Comparison of ENCODE assay signal across 14 cellular contexts in genomic region chr1:66207484-66207883, GRCh38.
A peak's percentile ranks its signal among the peaks of the same experiment; 100 is the strongest.
DNase-seq lines count a peak whose midpoint lies in the region; ATAC-seq, FAIRE-seq and TF ChIP-seq lines count a peak whose summit lies in the region.
"Had no signal": no experiment of that assay in that cellular context is flagged by ENCODE, and none has a peak within 500 bp of the region (broad histone marks: within the 10 kb centered on the region; RNA-seq: fewer than 3 reads in every experiment).

No MANE protein-coding gene starts in this region.

- TF ChIP-seq EP300 in HepG2 (IDR thresholded peaks at IDR 0.05; ENCODE audit: low read depth in 2 of 2, low read length in 2 of 2) = no peak
- no peak for TF ChIP-seq EP300 in HepG2 (CRISPR knock-in tag; IDR thresholded peaks at IDR 0.05; ENCODE audit: borderline replicate concordance)

- H3K4me3 ChIP-seq in liver (ENCODE audit: low read depth in 1 of 3, low read length in 3 of 3) = no peak overlapping the region
- no peak overlapping the region for H3K4me3 ChIP-seq in HepG2 (replicated peaks in 1 of 3; ENCODE audit: insufficient read depth in 1 of 3, low read depth in 2 of 3, low read length in 3 of 3)
- no peak overlapping the region for H3K4me3 ChIP-seq in cardiac fibroblast (replicated peaks in 1 of 2; ENCODE audit: low read depth in 2 of 2, low read length in 2 of 2)
- no peak overlapping the region for H3K4me3 ChIP-seq in colonic mucosa
- H3K4me3 ChIP-seq: adrenal gland, right lobe of liver had no signal

- no peak for DNase-seq in HepG2 (ENCODE audit: low spot score)
- DNase-seq in cardiac fibroblast (ENCODE audit: low read depth in 2 of 2) = peak; percentile 45 to 60
- peak; percentile 27 for DNase-seq in hepatic stellate cell (ENCODE audit: low spot score)
- DNase-seq in KBM-7 = no peak
- DNase-seq in colonic mucosa = no peak
- no peak for DNase-seq in stimulated activated naive CD4-positive, alpha-beta T cell (lab: John Stamatoyannopoulos, UW)
- DNase-seq: adrenal gland, glutamatergic neuron, mesendoderm, NCI-H187 treated with DMSO at 0.1 percent for 48 hours, right lobe of liver, T1000 had no signal

- no peak overlapping the region for H3K27ac ChIP-seq in liver (ENCODE audit: low read depth in 1 of 2, low read length in 2 of 2)
- no peak overlapping the region for H3K27ac ChIP-seq in HepG2 (ENCODE audit: extremely low read length, insufficient read depth, low read length)
- H3K27ac ChIP-seq in colonic mucosa = no peak overlapping the region
- H3K27ac ChIP-seq: adrenal gland, right lobe of liver had no signal

- H3K27me3 ChIP-seq in liver (ENCODE audit: control insufficient read depth in 4 of 4, insufficient read depth in 4 of 4, low read length in 3 of 4) (peaks cover 0 to 4% (median 0%) of the 10 kb centered on the region in 4 donors), HepG2 (ENCODE audit: control insufficient read depth in 1 of 2, insufficient read depth in 2 of 2, low read length in 2 of 2) (no peaks in the 10 kb centered on the region), colonic mucosa (no peaks in the 10 kb centered on the region)
- H3K27me3 ChIP-seq: adrenal gland, right lobe of liver had no signal

- whole genome bisulfite sequencing in liver = 62% methylated on average over 3 of the region's 3 CpGs
- WGBS in HepG2 (ENCODE audit: low lambda C conversion rate) = 0% methylated on average over 3 of the region's 3 CpGs

- no peak for TF ChIP-seq CTCF in liver (IDR thresholded peaks at IDR 0.05; ENCODE audit: low read depth, low read length, missing input control)
- TF ChIP-seq CTCF in HepG2 (CRISPR knock-in tag; IDR thresholded peaks at IDR 0.05) = no peak
- TF ChIP-seq CTCF in cardiac fibroblast (IDR thresholded peaks at IDR 0.05; ENCODE audit: low read depth, low read length) = no peak
- no peak for TF ChIP-seq CTCF in colonic mucosa (IDR thresholded peaks at IDR 0.05)

- FAIRE-seq in HepG2 (lab: Jason Lieb, UNC) = no peak

- no peak for TF ChIP-seq RAD21 in liver (IDR thresholded peaks at IDR 0.05)
- no peak for TF ChIP-seq RAD21 in HepG2 (CRISPR knock-in tag; IDR thresholded peaks at IDR 0.05)

- H3K9ac ChIP-seq in liver (ENCODE audit: low read depth in 1 of 2, low read length in 2 of 2) (no peak overlapping the region), HepG2 (ENCODE audit: insufficient read depth, low read depth, low read length) (no peak overlapping the region), colonic mucosa (ENCODE audit: low read depth in 2 of 2, low read length in 2 of 2) (no peak overlapping the region)

- ATAC-seq in HepG2 (no peak), GM21447 (IDR thresholded peaks at IDR 0.05; ENCODE audit: unreplicated experiment) (no peak)

- no TSS peak for BruUV-seq in HepG2 (replicated peaks; lab: Mats Ljungman, UMichigan)

- H3K9me3 ChIP-seq in liver (ENCODE audit: control insufficient read depth in 4 of 4, low read length in 3 of 4) (no peaks in the 10 kb centered on the region), HepG2 (ENCODE audit: low read length) (peaks cover 6% of the 10 kb centered on the region; the same call in 1 of the 2 replicates), colonic mucosa (no peaks in the 10 kb centered on the region)
- H3K9me3 ChIP-seq: adrenal gland, right lobe of liver had no signal

- H3K4me2 ChIP-seq in HepG2 (ENCODE audit: low read depth, low read length) = no peak overlapping the region

- H3K4me1 ChIP-seq in liver (ENCODE audit: control insufficient read depth in 4 of 4, insufficient read depth in 4 of 4, low read length in 3 of 4) (no peaks in the 10 kb centered on the region), HepG2 (ENCODE audit: insufficient read depth, low read length) (no peaks in the 10 kb centered on the region), colonic mucosa (no peaks in the 10 kb centered on the region)
- H3K4me1 ChIP-seq: adrenal gland had no signal

- CTCF ChIA-PET in HepG2 (lab: Yijun Ruan, JAX; ENCODE audit: low intra/inter-chr PET ratio, low total read pairs) = no interaction called here

- no peaks in the 10 kb centered on the region for H3K79me2 ChIP-seq in HepG2 (ENCODE audit: insufficient read depth, low read length)

- H4K20me1 ChIP-seq in HepG2 (ENCODE audit: insufficient read depth, low read length) = no peaks in the 10 kb centered on the region

- POLR2A ChIA-PET in HepG2 (lab: Yijun Ruan, JAX) = no interaction called here

- H3K36me3 ChIP-seq in liver (ENCODE audit: control insufficient read depth in 4 of 4, insufficient read depth in 3 of 4, low read depth in 1 of 4, low read length in 3 of 4) = no peaks in the 10 kb centered on the region
- no peaks in the 10 kb centered on the region for H3K36me3 ChIP-seq in HepG2 (replicated peaks in 1 of 2; ENCODE audit: control insufficient read depth in 1 of 2, insufficient read depth in 2 of 2, low read length in 2 of 2)
- H3K36me3 ChIP-seq in colonic mucosa = no peaks in the 10 kb centered on the region
- H3K36me3 ChIP-seq: adrenal gland, right lobe of liver had no signal

- intact Hi-C loops in HepG2 (cut with micrococcal nuclease; ENCODE audit: unreplicated experiment) = no loop called here
- intact Hi-C loops in colonic mucosa (cut with DNase I) = no loop called here

- in situ Hi-C loops in HepG2 (cut with HindIII; ENCODE audit: extremely low pct_ligation_motif_present, low pct_unique_long_range_greater_than_20kb) = no loop called here
- in situ Hi-C loops in KBM-7 (cut with MboI; ENCODE audit: low pct_unique_long_range_greater_than_20kb, low sequenced_read_pairs) = no loop called here

- no peak overlapping the region for H2AFZ ChIP-seq in HepG2 (ENCODE audit: low read length)

- TF ChIP-seq POLR2A in HepG2 (IDR thresholded peaks at IDR 0.05; ENCODE audit: insufficient read depth in 1 of 2, low read depth in 2 of 2, low read length in 2 of 2) = no peak

TF ChIP-seq in liver, 16 proteins besides CTCF, POLR2A, EP300 and RAD21:
- TF ChIP-seq GABPA (IDR thresholded peaks at IDR 0.05 in 1 of 2, conservative IDR thresholded peaks at IDR 0.05 in 1 of 2) = no peak
- no peak for TF ChIP-seq NR2F2 (IDR thresholded peaks at IDR 0.05)
- no peak for TF ChIP-seq HNF4G (IDR thresholded peaks at IDR 0.05)
- no peak for TF ChIP-seq ZBTB33 (IDR thresholded peaks at IDR 0.05)
- TF ChIP-seq TAF1 (conservative IDR thresholded peaks at IDR 0.05) = no peak
- peak; percentile 32 to 45 for TF ChIP-seq JUND (IDR thresholded peaks at IDR 0.05)

TF ChIP-seq in HepG2, 621 proteins besides CTCF, POLR2A, EP300 and RAD21:
- TF ChIP-seq ZNF441 (CRISPR knock-in tag; IDR thresholded peaks at IDR 0.05; ENCODE audit: borderline replicate concordance) (no peak), ZNF33A (CRISPR knock-in tag; IDR thresholded peaks at IDR 0.05; ENCODE audit: borderline replicate concordance) (no peak), JDP2 (CRISPR knock-in tag; IDR thresholded peaks at IDR 0.05; ENCODE audit: borderline replicate concordance) (no peak), ZNF292 (CRISPR knock-in tag; IDR thresholded peaks at IDR 0.05; ENCODE audit: borderline replicate concordance, low read depth) (no peak), NFE2 (CRISPR knock-in tag; IDR thresholded peaks at IDR 0.05) (no peak), ZNF607 (CRISPR knock-in tag; IDR thresholded peaks at IDR 0.05; ENCODE audit: borderline replicate concordance) (no peak), NFYB (CRISPR knock-in tag; IDR thresholded peaks at IDR 0.05) (no peak), PHF8 (CRISPR knock-in tag; IDR thresholded peaks at IDR 0.05) (no peak), ZNF468 (CRISPR knock-in tag; IDR thresholded peaks at IDR 0.05) (no peak), ZNF512B (CRISPR knock-in tag; IDR thresholded peaks at IDR 0.05; ENCODE audit: borderline replicate concordance) (no peak), MYC (CRISPR knock-in tag; IDR thresholded peaks at IDR 0.05; ENCODE audit: borderline replicate concordance) (no peak), ETV6 (CRISPR knock-in tag; conservative IDR thresholded peaks at IDR 0.05) (no peak), ZMYM3 (CRISPR knock-in tag; IDR thresholded peaks at IDR 0.05) (no peak), CBFB (CRISPR knock-in tag; IDR thresholded peaks at IDR 0.05) (no peak), ZNF207 (IDR thresholded peaks at IDR 0.05; ENCODE audit: borderline replicate concordance) (no peak)

Comparison
In these comparisons a context has a peak if more than half of its experiments do, and no peak if none do; other contexts are left out.
1. DNase-seq: peak in cardiac fibroblast (2 of 2) and hepatic stellate cell (single experiment); none in HepG2 (single experiment), KBM-7 (single experiment), colonic mucosa (single experiment) and stimulated activated naive CD4-positive, alpha-beta T cell (0 of 6).